11 cellular contexts compared by ENCODE assay signal in the genomic region with DNA sequence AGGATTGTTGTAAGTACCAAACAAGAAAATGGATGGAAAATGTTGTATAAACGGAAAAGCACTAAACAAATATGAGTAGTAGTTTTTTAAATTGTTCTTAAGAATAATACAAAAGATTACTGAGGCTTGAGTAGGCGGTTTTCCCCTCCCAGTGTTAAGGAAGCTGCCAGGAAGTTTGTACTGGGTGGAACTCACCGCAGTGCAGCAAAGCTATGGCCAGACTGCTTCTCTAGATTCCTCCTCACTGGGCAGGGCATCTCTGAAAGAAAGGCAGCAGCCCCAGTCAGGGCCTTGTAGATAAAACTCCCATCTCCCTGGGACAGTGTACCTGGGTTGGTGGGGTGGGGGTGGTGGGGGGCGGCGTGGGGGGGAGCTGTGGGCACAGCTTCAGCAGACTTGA. TPM values are rescaled to one million over a fixed set of nuclear protein-coding genes. Genes with fewer than 3 reads are reported as not detected.
DNase-seq lines count a peak whose midpoint lies in the region; ATAC-seq and TF ChIP-seq lines count a peak whose summit lies in the region.
"Had no signal": no experiment of that assay in that cellular context is flagged by ENCODE, and none has a peak within 500 bp of the region (broad histone marks: within the 10 kb centered on the region; RNA-seq: fewer than 3 reads in every experiment).

No MANE protein-coding gene starts in this region.

- H3K36me3 ChIP-seq in Loucy (ENCODE audit: insufficient read depth, low read length), result no peaks in the 10 kb centered on the region

- no peaks in the 10 kb centered on the region for H3K27me3 ChIP-seq in Loucy (ENCODE audit: insufficient read depth, low read length, poor library complexity, severe bottlenecking)

- H2AFZ ChIP-seq in Loucy (ENCODE audit: low read length), result no peak overlapping the region

- no peak for DNase-seq in CD14-positive monocyte (ENCODE audit: low spot score)
- DNase-seq in choroid plexus epithelial cell (ENCODE audit: low read depth), result peak; percentile 43
- DNase-seq in myocyte (ENCODE audit: low read depth), result peak; percentile 69
- no peak for DNase-seq in retina
- DNase-seq: NCI-H526 treated with DMSO at 0.1 percent for 48 hours; stimulated activated CD8-positive, alpha-beta memory T cell treated with anti-CD3 and anti-CD28 coated beads, Interleukin-4, amount 100 ng/mL, for 48 hours had no signal

- H3K27me3 Mint-ChIP-seq in CD14-positive monocyte (ENCODE audit: low read depth in 3 of 3), result peaks cover 0 to 2% (median 0%) of the 10 kb centered on the region in 3 donors

- intact Hi-C loops in CD14-positive monocyte (cut with micrococcal nuclease), result no loop called here

- H3K4me3 ChIP-seq in Loucy (ENCODE audit: low read length, poor library complexity, severe bottlenecking) (peak overlapping the region; percentile 32), choroid plexus epithelial cell (ENCODE audit: low read depth, low read length) (no peak overlapping the region)

- ATAC-seq in HG03139 (IDR thresholded peaks at IDR 0.05; ENCODE audit: unreplicated experiment) (no peak), HG02678 (IDR thresholded peaks at IDR 0.05; ENCODE audit: unreplicated experiment) (no peak), GM21367 (IDR thresholded peaks at IDR 0.05; ENCODE audit: unreplicated experiment) (no peak)

- H3K9me3 ChIP-seq in Loucy (ENCODE audit: insufficient read depth, low read depth, low read length), result no peaks in the 10 kb centered on the region; the same call in 1 of the 2 replicates

- peaks cover 48% of the 10 kb centered on the region for H3K4me1 Mint-ChIP-seq in CD14-positive monocyte

- H3K79me2 ChIP-seq in Loucy (ENCODE audit: insufficient read depth, low read length), result no peaks in the 10 kb centered on the region

- H3K27ac Mint-ChIP-seq in CD14-positive monocyte, result peak overlapping the region in 4 of 7 donors; percentile 23 to 74 (median 59)
- H3K27ac Mint-ChIP-seq: activated T-helper 1 cell treated with anti-CD3 and anti-CD28 coated beads, Interleukin-12 subunit alpha, Interleukin-12 subunit beta, Interleukin-2, Interleukin-4 antibody, amounts not matched to agents 30 ng/mL and 10 ng/mL and 1 ng/mL, durations not matched to agents 14 hours and 24 hours and 36 hours had no signal

- H3K9me3 Mint-ChIP-seq in CD14-positive monocyte, result peaks cover 3 to 4% (median 4%) of the 10 kb centered on the region in 7 donors

- TF ChIP-seq CTCF in CD14-positive monocyte (IDR thresholded peaks at IDR 0.05) (no peak), Loucy (conservative IDR thresholded peaks at IDR 0.05; ENCODE audit: low read length) (no peak), choroid plexus epithelial cell (conservative IDR thresholded peaks at IDR 0.05; ENCODE audit: low read depth, low read length) (no peak)

- H4K20me1 ChIP-seq in Loucy (ENCODE audit: insufficient read depth, low read length, poor library complexity, severe bottlenecking), result no peaks in the 10 kb centered on the region

- H3K9ac ChIP-seq in Loucy (ENCODE audit: low read depth, low read length, poor library complexity, severe bottlenecking), result peak overlapping the region; percentile 23

- H3K36me3 Mint-ChIP-seq in CD14-positive monocyte, result peaks cover 2% of the 10 kb centered on the region in 2 donors

- peaks cover 5% of the 10 kb centered on the region; the same call in 1 of the 2 replicates for H3F3A ChIP-seq in Loucy (ENCODE audit: low read depth)

- H3K4me3 Mint-ChIP-seq in CD14-positive monocyte, result no peak overlapping the region
- H3K4me3 Mint-ChIP-seq: activated T-helper 1 cell treated with anti-CD3 and anti-CD28 coated beads, Interleukin-12 subunit alpha, Interleukin-12 subunit beta, Interleukin-2, Interleukin-4 antibody, amounts not matched to agents 30 ng/mL and 10 ng/mL and 1 ng/mL, durations not matched to agents 14 hours and 24 hours and 36 hours had no signal

- H3K4me2 ChIP-seq in Loucy (ENCODE audit: low read depth, low read length, poor library complexity, severe bottlenecking), result peak overlapping the region; percentile 60

- H3K9me2 ChIP-seq in Loucy (replicated peaks; ENCODE audit: low read depth, low read length), result no peaks in the 10 kb centered on the region

- H3K4me1 ChIP-seq in Loucy (ENCODE audit: insufficient read depth, low read length, poor library complexity, severe bottlenecking), result peaks cover 48% of the 10 kb centered on the region

RNA-seq across cellular contexts. Expression of gene XCL2, which starts 58.7 kb away (rescaled TPM):
- 1 to 10 TPM in 1 of 2 donors, under 1 TPM in 1; 0.56 to 1.9 TPM for polyA plus RNA-seq in CD14-positive monocyte
- total RNA-seq in myocyte, result not detected in 2 replicates
- polyA plus RNA-seq in myocyte (2012), result not detected

Comparison
In these comparisons a context has a peak if more than half of its experiments do, and no peak if none do; other contexts are left out.
1. DNase-seq: peak in choroid plexus epithelial cell (single experiment) and myocyte (single experiment); none in CD14-positive monocyte (single experiment) and retina (single experiment).